Comparison of ENCODE assay signal across 1 cellular context in genomic region chr22:49824185-49824925, GRCh38.
TF ChIP-seq lines count a peak whose summit lies in the region.

No MANE protein-coding gene starts in this region.

TF ChIP-seq in SK-N-SH treated with all-trans-retinoic acid at 6 μM for 48 hours, 23 proteins besides CTCF, POLR2A, EP300 and RAD21 (continued from another document):
- TF ChIP-seq CSRNP3 (CRISPR knock-in tag; IDR thresholded peaks at IDR 0.05) (no peak), ZC3H10 (CRISPR knock-in tag; IDR thresholded peaks at IDR 0.05) (no peak), PATZ1 (CRISPR knock-in tag; IDR thresholded peaks at IDR 0.05; ENCODE audit: borderline replicate concordance) (no peak), SNAI2 (CRISPR knock-in tag; IDR thresholded peaks at IDR 0.05) (no peak), TOX (CRISPR knock-in tag; IDR thresholded peaks at IDR 0.05; ENCODE audit: borderline replicate concordance) (no peak), ISL1 (CRISPR knock-in tag; IDR thresholded peaks at IDR 0.05) (no peak)
TF ChIP-seq in SK-N-SH treated with all-trans-retinoic acid at 6 μM for 48 hours: peak in this region for 0.
